In genomic region chr2:155815851-155816250, GRCh38 we compare ENCODE assay signal across 9 cellular contexts.
DNase-seq lines count a peak whose midpoint lies in the region; ATAC-seq and TF ChIP-seq lines count a peak whose summit lies in the region.
"Had no signal": no experiment of that assay in that cellular context is flagged by ENCODE, and none has a peak within 500 bp of the region (broad histone marks: within the 10 kb centered on the region; RNA-seq: fewer than 3 reads in every experiment).

No MANE protein-coding gene starts in this region.

- H3K9me3 Mint-ChIP-seq in Calu3 (ENCODE audit: low read depth, unreplicated experiment): peaks cover 2% of the 10 kb centered on the region

- H3K4me3 ChIP-seq in fibroblast of the aortic adventitia (ENCODE audit: low read depth, low read length): no peak overlapping the region
- H3K4me3 ChIP-seq: cardiac muscle cell had no signal

- no TSS peak for BruUV-seq in Calu3 (replicated peaks; lab: Mats Ljungman, UMichigan)

- TF ChIP-seq CTCF in Calu3 (IDR thresholded peaks at IDR 0.05; ENCODE audit: unreplicated experiment) (no peak), fibroblast of the aortic adventitia (IDR thresholded peaks at IDR 0.05; ENCODE audit: insufficient read depth, low read length) (no peak)

- no peaks in the 10 kb centered on the region for H3K27me3 Mint-ChIP-seq in Calu3 (ENCODE audit: unreplicated experiment)

- H3K27ac Mint-ChIP-seq in Calu3 (ENCODE audit: unreplicated experiment): no peak overlapping the region

- H3K4me1 Mint-ChIP-seq in Calu3 (ENCODE audit: low read depth, unreplicated experiment): no peaks in the 10 kb centered on the region

- DNase-seq in Calu3 (peak; percentile 32), NOMO-1 (lab: John Stamatoyannopoulos, UW; ENCODE audit: unreplicated experiment in 2 of 2) (peak; percentile 28 to 29), fibroblast of the aortic adventitia (ENCODE audit: low read depth) (peak; percentile 2), epidermal melanocyte (ENCODE audit: insufficient read length, low spot score) (no peak)
- no peak for DNase-seq in stimulated activated CD4-positive, alpha-beta T cell treated with anti-CD3 and anti-CD28 coated beads, Interleukin-4, amount 100 ng/mL, for 1 hour
- no peak for DNase-seq in activated effector memory CD4-positive, alpha-beta T cell treated with Interleukin-2 at 50 U/mL for 16 hours

- ATAC-seq in GM19328 (IDR thresholded peaks at IDR 0.05; ENCODE audit: unreplicated experiment): peak; percentile 81
- peak; percentile 78 for ATAC-seq in HG03108 (IDR thresholded peaks at IDR 0.05; ENCODE audit: unreplicated experiment)

- CTCF ChIA-PET in Calu3 (lab: Charles Lee): interaction anchor here (0.6 to 1.2 kb wide), 4 partner anchors 323 to 447 kb away, joined by 3 to 7 read pairs (median 4); no protein-coding TSS in a partner anchor

- H3K36me3 Mint-ChIP-seq in Calu3 (ENCODE audit: insufficient read depth, unreplicated experiment): no peaks in the 10 kb centered on the region

- H3K4me3 Mint-ChIP-seq in Calu3 (ENCODE audit: low read depth, unreplicated experiment): no peak overlapping the region

- intact Hi-C loops in Calu3 (cut with micrococcal nuclease; ENCODE audit: unreplicated experiment): loop anchor here (1.0 kb wide), 1 partner anchor 439 kb away; no protein-coding TSS in a partner anchor

Comparison
In these comparisons a context has a peak if more than half of its experiments do, and no peak if none do; other contexts are left out.
1. DNase-seq: peak in Calu3 (single experiment), NOMO-1 (2 of 2) and fibroblast of the aortic adventitia (single experiment); none in epidermal melanocyte (single experiment), stimulated activated CD4-positive, alpha-beta T cell treated with anti-CD3 and anti-CD28 coated beads, Interleukin-4, amount 100 ng/mL, for 1 hour (single experiment) and activated effector memory CD4-positive, alpha-beta T cell treated with Interleukin-2 at 50 U/mL for 16 hours (single experiment).